Comparison of ENCODE assay signal across 22 cellular contexts in genomic region chr1:20558180-20558579, GRCh38.
"Had no signal": no experiment of that assay in that cellular context is flagged by ENCODE, and none has a peak within 500 bp of the region (broad histone marks: within the 10 kb centered on the region; RNA-seq: fewer than 3 reads in every experiment).

No MANE protein-coding gene starts in this region.

- DNase-seq: activated CD4-positive, alpha-beta memory T cell treated with anti-CD3 and anti-CD28 coated beads for 36 hours; activated CD4-positive, alpha-beta T cell treated with anti-CD3 and anti-CD28 coated beads for 36 hours; activated naive CD4-positive, alpha-beta T cell treated with Interleukin-2 at 50 U/mL for 16 hours; activated naive CD8-positive, alpha-beta T cell treated with anti-CD3 and anti-CD28 coated beads, Interleukin-2, amount 10 ng/mL, durations not matched to agents 7 days and 5 days; activated T-cell treated with anti-CD3 and anti-CD28 coated beads, Interleukin-2, amount 50 U/mL, for 24 hours; body of pancreas; caudate nucleus; endodermal cell; immature natural killer cell; kidney glomerular epithelial cell; mesenchymal stem cell; naive thymus-derived CD4-positive, alpha-beta T cell; psoas muscle; right lobe of liver; small intestine; stimulated activated CD4-positive, alpha-beta T cell treated with anti-CD3 and anti-CD28 coated beads, Interleukin-15, amount 100 ng/mL, for 24 hours; stimulated activated CD4-positive, alpha-beta T cell treated with anti-CD3 and anti-CD28 coated beads, Interleukin-4, amount 100 ng/mL, for 1 hour; stomach; testis had no signal

- ATAC-seq: activated CD4-positive, alpha-beta T cell treated with anti-CD3 and anti-CD28 coated beads for 36 hours; body of pancreas; gastrocnemius medialis; naive thymus-derived CD4-positive, alpha-beta T cell; right lobe of liver; stimulated activated effector memory CD8-positive, alpha-beta T cell treated with anti-CD3 and anti-CD28 coated beads, Interleukin-12 subunit alpha, Interleukin-12 subunit beta, amount 100 ng/mL, for 72 hours; WTC11 had no signal
